20 cellular contexts compared by ENCODE assay signal in the genomic region with DNA sequence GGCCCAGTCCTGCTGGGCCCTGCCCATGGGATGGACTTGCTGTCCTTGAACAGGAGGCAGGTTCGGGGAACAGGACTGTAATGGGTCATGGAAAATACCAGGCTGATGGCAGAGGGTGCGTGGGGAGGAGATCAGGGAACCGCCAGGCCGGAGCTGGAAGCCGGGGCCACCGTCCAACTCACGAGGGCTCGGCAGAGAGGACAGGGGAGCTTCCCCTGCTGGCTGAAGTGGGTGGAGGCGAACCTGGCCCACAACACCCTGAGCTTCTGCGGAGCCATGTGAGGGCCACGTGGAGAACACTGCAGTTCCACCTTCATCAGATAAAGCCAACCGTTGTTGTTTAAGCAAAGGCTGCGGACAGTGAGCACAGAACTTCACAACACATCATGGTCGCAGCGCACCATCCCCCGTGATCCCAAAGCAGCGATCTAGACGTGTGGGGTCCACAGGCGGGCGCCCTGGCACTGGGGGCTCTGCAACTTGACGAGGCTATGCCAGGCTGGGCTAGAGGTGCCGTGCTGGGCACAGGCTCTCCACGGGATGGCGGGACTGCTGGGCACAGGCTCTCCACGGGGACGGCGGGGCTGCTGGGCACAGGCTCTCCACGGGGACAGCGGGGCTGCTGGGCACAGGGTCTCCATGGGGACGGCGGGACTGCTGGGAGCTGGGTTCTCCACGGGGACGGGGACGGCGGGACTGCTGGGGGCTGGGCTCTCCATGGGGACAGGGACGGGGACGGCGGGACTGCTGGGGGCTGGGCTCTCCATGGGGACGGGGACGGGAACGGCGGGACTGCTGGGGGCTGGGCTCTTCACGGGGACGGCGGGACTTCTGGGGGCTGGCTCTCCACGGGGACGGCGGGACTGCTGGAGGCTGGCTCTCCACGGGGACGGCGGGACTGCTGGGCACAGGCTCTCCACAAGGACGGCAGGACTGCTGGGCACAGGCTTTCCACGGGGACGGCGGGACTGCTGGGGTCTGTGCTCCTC.
"Had no signal": no experiment of that assay in that cellular context is flagged by ENCODE, and none has a peak within 500 bp of the region (broad histone marks: within the 10 kb centered on the region; RNA-seq: fewer than 3 reads in every experiment).

No MANE protein-coding gene starts in this region.

- DNase-seq: activated CD4-positive, alpha-beta T cell treated with anti-CD3 and anti-CD28 coated beads, Interleukin-2, amount 10 ng/mL, durations not matched to agents 24 days and 14 days; activated CD4-positive, alpha-beta T cell treated with anti-CD3 and anti-CD28 coated beads, Interleukin-2, amount 50 U/mL, for 48 hours; activated CD4-positive, CD25-positive, alpha-beta regulatory T cell treated with anti-CD3 and anti-CD28 coated beads, Interleukin-2, amount 50 U/mL, for 72 hours; activated CD8-positive, alpha-beta memory T cell treated with anti-CD3 and anti-CD28 coated beads, Interleukin-2, amount 10 ng/mL, durations not matched to agents 7 days and 5 days; activated effector memory CD4-positive, alpha-beta T cell treated with anti-CD3 and anti-CD28 coated beads, Interleukin-2, amount 50 U/mL, for 16 hours; activated naive CD4-positive, alpha-beta T cell treated with anti-CD3 and anti-CD28 coated beads for 36 hours; activated naive CD8-positive, alpha-beta T cell treated with anti-CD3 and anti-CD28 coated beads for 36 hours; activated T-cell treated with anti-CD3 and anti-CD28 coated beads, Interleukin-2, amount 50 U/mL, for 24 hours; brain microvascular endothelial cell; Kasumi-1; KBM-7; NCI-H146; NCI-H187 treated with DMSO at 0.1 percent for 48 hours; NCI-H2081 treated with DMSO at 0.1 percent for 48 hours; NCI-H446; NCI-H524; SIG-M5; T-helper 17 cell; T-helper 9 cell had no signal

- H3K27ac Mint-ChIP-seq: activated CD4-positive, alpha-beta T cell treated with anti-CD3 and anti-CD28 coated beads, Interleukin-2, amount 10 ng/mL, durations not matched to agents 24 days and 14 days; activated CD8-positive, alpha-beta memory T cell treated with anti-CD3 and anti-CD28 coated beads, Interleukin-2, amount 10 ng/mL, durations not matched to agents 7 days and 5 days; activated naive CD4-positive, alpha-beta T cell treated with anti-CD3 and anti-CD28 coated beads for 36 hours; activated naive CD8-positive, alpha-beta T cell treated with anti-CD3 and anti-CD28 coated beads for 36 hours; activated T-cell treated with anti-CD3 and anti-CD28 coated beads, Interleukin-2, amount 50 U/mL, for 24 hours; T-helper 17 cell; WTC11 had no signal

- ATAC-seq: activated CD8-positive, alpha-beta memory T cell treated with anti-CD3 and anti-CD28 coated beads, Interleukin-2, amount 10 ng/mL, durations not matched to agents 7 days and 5 days; T-helper 17 cell; WTC11 had no signal

- H3K4me1 Mint-ChIP-seq: activated CD4-positive, alpha-beta T cell treated with anti-CD3 and anti-CD28 coated beads, Interleukin-2, amount 10 ng/mL, durations not matched to agents 24 days and 14 days; activated CD8-positive, alpha-beta memory T cell treated with anti-CD3 and anti-CD28 coated beads, Interleukin-2, amount 10 ng/mL, durations not matched to agents 7 days and 5 days; activated naive CD8-positive, alpha-beta T cell treated with anti-CD3 and anti-CD28 coated beads for 36 hours; T-helper 17 cell had no signal

- H3K27ac ChIP-seq: brain microvascular endothelial cell had no signal

- H3K36me3 Mint-ChIP-seq: activated CD8-positive, alpha-beta memory T cell treated with anti-CD3 and anti-CD28 coated beads, Interleukin-2, amount 10 ng/mL, durations not matched to agents 7 days and 5 days; activated naive CD8-positive, alpha-beta T cell treated with anti-CD3 and anti-CD28 coated beads for 36 hours had no signal

- H3K27me3 Mint-ChIP-seq: activated CD4-positive, alpha-beta T cell treated with anti-CD3 and anti-CD28 coated beads, Interleukin-2, amount 10 ng/mL, durations not matched to agents 24 days and 14 days; activated CD8-positive, alpha-beta memory T cell treated with anti-CD3 and anti-CD28 coated beads, Interleukin-2, amount 10 ng/mL, durations not matched to agents 7 days and 5 days; activated naive CD8-positive, alpha-beta T cell treated with anti-CD3 and anti-CD28 coated beads for 36 hours; activated T-cell treated with anti-CD3 and anti-CD28 coated beads, Interleukin-2, amount 50 U/mL, for 24 hours had no signal

- H3K4me3 Mint-ChIP-seq: activated CD4-positive, alpha-beta T cell treated with anti-CD3 and anti-CD28 coated beads, Interleukin-2, amount 10 ng/mL, durations not matched to agents 24 days and 14 days; activated CD8-positive, alpha-beta memory T cell treated with anti-CD3 and anti-CD28 coated beads, Interleukin-2, amount 10 ng/mL, durations not matched to agents 7 days and 5 days; activated naive CD4-positive, alpha-beta T cell treated with anti-CD3 and anti-CD28 coated beads for 36 hours; activated naive CD8-positive, alpha-beta T cell treated with anti-CD3 and anti-CD28 coated beads for 36 hours; activated T-cell treated with anti-CD3 and anti-CD28 coated beads, Interleukin-2, amount 50 U/mL, for 24 hours; T-helper 17 cell; WTC11 had no signal

- H3K9me3 Mint-ChIP-seq: activated CD4-positive, alpha-beta T cell treated with anti-CD3 and anti-CD28 coated beads, Interleukin-2, amount 10 ng/mL, durations not matched to agents 24 days and 14 days; activated naive CD4-positive, alpha-beta T cell treated with anti-CD3 and anti-CD28 coated beads for 36 hours; activated naive CD8-positive, alpha-beta T cell treated with anti-CD3 and anti-CD28 coated beads for 36 hours; activated T-cell treated with anti-CD3 and anti-CD28 coated beads, Interleukin-2, amount 50 U/mL, for 24 hours had no signal

- H3K27me3 ChIP-seq: brain microvascular endothelial cell had no signal

- H3K36me3 ChIP-seq: brain microvascular endothelial cell had no signal
